Comparison of ENCODE assay signal across 8 cellular contexts in the genomic region with DNA sequence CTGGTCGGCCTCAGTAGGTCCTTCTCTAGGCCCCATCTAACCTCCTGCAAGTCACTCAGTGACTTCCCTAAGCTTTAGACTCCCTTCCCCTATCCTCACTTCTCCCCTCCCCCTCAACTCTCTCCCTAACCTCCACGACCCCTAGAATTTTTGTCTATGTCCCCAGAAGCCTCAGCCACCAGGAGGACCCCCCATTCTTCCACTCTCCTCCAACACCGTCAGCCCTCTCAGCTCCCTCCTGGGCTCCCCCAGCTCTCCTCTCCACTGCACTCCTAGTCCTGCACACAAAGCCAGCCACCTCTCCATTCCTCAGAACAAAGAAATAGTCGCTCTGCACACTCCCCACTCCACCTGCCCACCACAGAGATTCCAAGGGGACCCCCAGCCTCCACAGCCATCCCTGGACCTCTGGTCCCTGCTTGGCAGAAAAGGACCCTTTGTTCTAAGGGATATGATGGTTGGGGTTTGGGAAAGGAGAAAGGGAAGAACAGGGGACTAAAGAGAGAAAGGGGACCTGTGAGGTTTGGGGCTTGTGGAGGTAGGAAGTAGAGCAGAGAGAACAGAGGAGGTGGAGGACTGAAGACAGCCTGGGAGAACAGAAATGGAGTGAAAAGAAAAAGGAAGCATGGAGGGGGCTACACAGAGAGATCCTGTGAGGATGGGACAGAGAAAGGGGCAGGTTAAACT. TPM values are rescaled to one million over a fixed set of nuclear protein-coding genes. Genes with fewer than 3 reads are reported as not detected.
DNase-seq lines count a peak whose midpoint lies in the region; ATAC-seq and TF ChIP-seq lines count a peak whose summit lies in the region.

No MANE protein-coding gene starts in this region.

- no peak for DNase-seq in HCT116 (ENCODE audit: low read depth, low spot score)
- DNase-seq in Panc1 (ENCODE audit: low read depth, low spot score): no peak
- DNase-seq in esophagus muscularis mucosa (ENCODE audit: extremely low spot score): no peak
- no peak for DNase-seq in gastrocnemius medialis
- DNase-seq in activated CD4-positive, CD25-positive, alpha-beta regulatory T cell treated with anti-CD3 and anti-CD28 coated beads, Interleukin-2, amount 50 U/mL, for 72 hours: no peak
- no peak for DNase-seq in NCI-H2227 treated with DMSO at 0.1 percent for 48 hours (lab: John Stamatoyannopoulos, UW)
- DNase-seq in SHP77 treated with DMSO at 0.1 percent for 48 hours (lab: John Stamatoyannopoulos, UW): no peak
- no peak for DNase-seq in NCI-H187 (lab: John Stamatoyannopoulos, UW)

- peak overlapping the region; percentile 87 to 91; a peak in 3 of 4 replicates for H3K4me3 ChIP-seq in HCT116 (replicated peaks in 1 of 2; ENCODE audit: low read depth in 1 of 2, low read length in 2 of 2)
- peak overlapping the region; percentile 82 to 89 for H3K4me3 ChIP-seq in Panc1 (ENCODE audit: low read depth in 2 of 2, low read length in 2 of 2)
- H3K4me3 ChIP-seq in esophagus muscularis mucosa: peak overlapping the region; percentile 84 to 90 (median 87)
- peak overlapping the region; percentile 84 to 97 (median 92) for H3K4me3 ChIP-seq in gastrocnemius medialis

- TF ChIP-seq POLR2A in HCT116 (IDR thresholded peaks at IDR 0.05; ENCODE audit: borderline replicate concordance, extremely low read depth, insufficient read depth, insufficient read length) (no peak), esophagus muscularis mucosa (IDR thresholded peaks at IDR 0.05; ENCODE audit: low read depth) (no peak), gastrocnemius medialis (IDR thresholded peaks at IDR 0.05) (no peak)

- no TSS peak for BruUV-seq in HCT116 (replicated peaks; lab: Mats Ljungman, UMichigan)
- BruUV-seq in Panc1 (replicated peaks; lab: Mats Ljungman, UMichigan): no TSS peak

- H4K20me1 ChIP-seq in HCT116 (ENCODE audit: insufficient read depth): no peaks in the 10 kb centered on the region

- no peaks in the 10 kb centered on the region for H3K9me2 ChIP-seq in HCT116 (ENCODE audit: insufficient read depth)

- no peaks in the 10 kb centered on the region for H3K36me3 ChIP-seq in HCT116 (ENCODE audit: control insufficient read depth in 1 of 2, insufficient read depth in 2 of 2, low read length in 2 of 2)
- peaks cover 2% of the 10 kb centered on the region; the same call in 1 of the 2 replicates for H3K36me3 ChIP-seq in Panc1 (ENCODE audit: control insufficient read depth, insufficient read depth, low read length)
- H3K36me3 ChIP-seq in esophagus muscularis mucosa: peaks cover 0 to 16% (median 2%) of the 10 kb centered on the region in 4 donors
- H3K36me3 ChIP-seq in gastrocnemius medialis: no peaks in the 10 kb centered on the region

- peaks cover 84% of the 10 kb centered on the region for H3K79me2 ChIP-seq in HCT116 (ENCODE audit: insufficient read depth, low read length)

- H3K27ac ChIP-seq in HCT116 (ENCODE audit: low read depth, low read length): peak overlapping the region; percentile 85; the same call in 1 of the 2 replicates
- H3K27ac ChIP-seq in Panc1 (ENCODE audit: low read length): peak overlapping the region; percentile 99
- peak overlapping the region; percentile 97 for H3K27ac ChIP-seq in esophagus muscularis mucosa (replicated peaks in 1 of 4)
- peak overlapping the region; percentile 87 to 97 (median 93) for H3K27ac ChIP-seq in gastrocnemius medialis

- H3K9me3 ChIP-seq in HCT116 (ENCODE audit: control insufficient read depth in 1 of 2, insufficient read depth in 1 of 2, low read depth in 1 of 2, low read length in 2 of 2) (no peaks in the 10 kb centered on the region), Panc1 (ENCODE audit: control insufficient read depth, insufficient read depth, low read depth, low read length) (no peaks in the 10 kb centered on the region), esophagus muscularis mucosa (no peaks in the 10 kb centered on the region), gastrocnemius medialis (no peaks in the 10 kb centered on the region)

- ATAC-seq in HCT116 (no peak), Panc1 (no peak), gastrocnemius medialis (no peak)

- H3K4me1 ChIP-seq in HCT116 (ENCODE audit: control insufficient read depth in 1 of 2, insufficient read depth in 2 of 2, low read length in 2 of 2) (peaks cover 44 to 69% of the 10 kb centered on the region in 2 experiments), Panc1 (ENCODE audit: control insufficient read depth, insufficient read depth, low read length) (peaks cover 67% of the 10 kb centered on the region), esophagus muscularis mucosa (peaks cover 79 to 91% (median 89%) of the 10 kb centered on the region in 4 donors), gastrocnemius medialis (peaks cover 77 to 89% of the 10 kb centered on the region in 2 donors)

- TF ChIP-seq CTCF in HCT116 (IDR thresholded peaks at IDR 0.05 in 2 of 3, conservative IDR thresholded peaks at IDR 0.05 in 1 of 3; ENCODE audit: borderline replicate concordance in 1 of 3, insufficient read depth in 1 of 3, low read depth in 2 of 3, low read length in 2 of 3): no peak
- TF ChIP-seq CTCF in Panc1 (IDR thresholded peaks at IDR 0.05): no peak
- no peak for TF ChIP-seq CTCF in esophagus muscularis mucosa (IDR thresholded peaks at IDR 0.05)
- no peak for TF ChIP-seq CTCF in gastrocnemius medialis (IDR thresholded peaks at IDR 0.05 in 4 of 5, conservative IDR thresholded peaks at IDR 0.05 in 1 of 5)

- in situ Hi-C loops in Panc1 (cut with HindIII; ENCODE audit: low pct_unique_long_range_greater_than_20kb, low sequenced_read_pairs) (no loop called here), gastrocnemius medialis (cut with MboI; ENCODE audit: low sequenced_read_pairs in 4 of 4) (no loop called here)

- 14% methylated on average over 4 of the region's 4 CpGs for WGBS in esophagus muscularis mucosa

- H3K4me2 ChIP-seq in HCT116 (ENCODE audit: low read length): peak overlapping the region; percentile 96

- RAD21 ChIA-PET in HCT116 (lab: Charles Lee; ENCODE audit: low non-redundant PET in 1 of 2, low total read pairs in 2 of 2, uncharacterized antibody in 2 of 2, unreplicated experiment in 2 of 2): interaction anchor here in 1 of 2 experiments (1.0 kb wide), 1 partner anchor 12 kb away, joined by 3 read pairs; no protein-coding TSS in a partner anchor

- no peak for TF ChIP-seq EP300 in esophagus muscularis mucosa (IDR thresholded peaks at IDR 0.05)

- H2AFZ ChIP-seq in HCT116 (ENCODE audit: low read depth, low read length, poor library complexity, severe bottlenecking): no peak overlapping the region

- H3K27me3 ChIP-seq in HCT116 (ENCODE audit: insufficient read depth, low read length) (no peaks in the 10 kb centered on the region), Panc1 (ENCODE audit: control insufficient read depth, insufficient read depth, low read length) (no peaks in the 10 kb centered on the region), esophagus muscularis mucosa (no peaks in the 10 kb centered on the region), gastrocnemius medialis (no peaks in the 10 kb centered on the region)

- H3K9ac ChIP-seq in HCT116 (ENCODE audit: low read length): peak overlapping the region; percentile 97; the same call in 1 of the 2 replicates

- intact Hi-C loops in HCT116 (cut with micrococcal nuclease) (no loop called here), Panc1 (cut with micrococcal nuclease; ENCODE audit: unreplicated experiment) (no loop called here), esophagus muscularis mucosa (cut with DNase I) (no loop called here), gastrocnemius medialis (cut with DNase I; ENCODE audit: low total_unique reads) (no loop called here)

- CTCF ChIA-PET in HCT116 (lab: Charles Lee) (interaction anchor here (1.3 kb wide), 1 partner anchor 12 kb away, joined by 4 read pairs; no protein-coding TSS in a partner anchor), Panc1 (lab: Charles Lee) (interaction anchor here (0.6 to 1.5 kb wide), 3 partner anchors 13 to 38 kb away, joined by 3 to 4 read pairs (median 3); no protein-coding TSS in a partner anchor)

- TF ChIP-seq RAD21 in HCT116 (IDR thresholded peaks at IDR 0.05; ENCODE audit: low read depth): no peak

- POLR2A ChIA-PET in HCT116 (lab: Charles Lee) (interaction anchor here (1.4 to 3.6 kb wide), 3 partner anchors 8 to 31 kb away, joined by 4 to 28 read pairs (median 9); no protein-coding TSS in a partner anchor), Panc1 (lab: Charles Lee) (interaction anchor here (0.5 to 0.6 kb wide), 2 partner anchors 52 to 201 kb away, joined by 3 to 4 read pairs; no protein-coding TSS in a partner anchor)

TF ChIP-seq in HCT116, 20 proteins besides CTCF, POLR2A, EP300 and RAD21 (continues in another document):
- TF ChIP-seq TCF7L2 (IDR thresholded peaks at IDR 0.05; ENCODE audit: borderline replicate concordance, extremely low read depth, insufficient read depth, insufficient read length) (no peak), SP1 (IDR thresholded peaks at IDR 0.05; ENCODE audit: low read depth) (no peak)

RNA-seq across cellular contexts. Expression of a gene that starts 2.8 kb away (rescaled TPM):
- total RNA-seq in HCT116 (2021; ENCODE audit: unreplicated experiment) (90.1 TPM), Panc1 (2021; ENCODE audit: unreplicated experiment) (87.0 TPM), esophagus muscularis mucosa (100 to 1,000 TPM in 2 of 4 donors, 10 to 100 TPM in 2; 54.0 to 130 (median 91.8) TPM), gastrocnemius medialis (10 to 100 TPM; 13.6 to 27.3 (median 26.4) TPM)
- 91.8 and 95.7 TPM in 2 replicates for polyA plus RNA-seq in HCT116 (2012)
- polyA plus RNA-seq in Panc1 (2012; ENCODE audit: insufficient read length): 90.6 TPM

RNA-seq across cellular contexts. Expression of a gene that starts 34.1 kb away (rescaled TPM):
- 0.20 TPM for total RNA-seq in HCT116 (2021; ENCODE audit: unreplicated experiment)
- 0.27 and 0.31 TPM in 2 replicates for polyA plus RNA-seq in HCT116 (2012)
- total RNA-seq in Panc1 (2021; ENCODE audit: unreplicated experiment): 8.0 TPM
- polyA plus RNA-seq in Panc1 (2012; ENCODE audit: insufficient read length): 12.6 TPM
- total RNA-seq in esophagus muscularis mucosa: not detected
- total RNA-seq in gastrocnemius medialis: not detected

RNA-seq across cellular contexts. Expression of a gene that starts 41.3 kb away (rescaled TPM):
- total RNA-seq in HCT116 (2021; ENCODE audit: unreplicated experiment): 60.7 TPM
- 31.2 and 37.0 TPM in 2 replicates for polyA plus RNA-seq in HCT116 (2012)
- total RNA-seq in Panc1 (2021; ENCODE audit: unreplicated experiment): 80.4 TPM
- 33.3 TPM for polyA plus RNA-seq in Panc1 (2012; ENCODE audit: insufficient read length)
- 10 to 100 TPM; 25.8 to 41.5 (median 29.2) TPM for total RNA-seq in esophagus muscularis mucosa
- 10 to 100 TPM; 18.2 to 46.3 (median 26.3) TPM for total RNA-seq in gastrocnemius medialis

RNA-seq across cellular contexts. Expression of a gene that starts 45.2 kb away (rescaled TPM):
- total RNA-seq in HCT116 (2021; ENCODE audit: unreplicated experiment): 153 TPM
- 225 and 258 TPM in 2 replicates for polyA plus RNA-seq in HCT116 (2012)
- total RNA-seq in Panc1 (2021; ENCODE audit: unreplicated experiment): 252 TPM
- polyA plus RNA-seq in Panc1 (2012; ENCODE audit: insufficient read length): 250 TPM
- 100 to 1,000 TPM; 118 to 229 (median 137) TPM for total RNA-seq in esophagus muscularis mucosa
- 100 to 1,000 TPM in 2 of 4 donors, 10 to 100 TPM in 2; 70.6 to 118 (median 108) TPM for total RNA-seq in gastrocnemius medialis
